Comparison of ENCODE assay signal across 8 cellular contexts in the genomic region with DNA sequence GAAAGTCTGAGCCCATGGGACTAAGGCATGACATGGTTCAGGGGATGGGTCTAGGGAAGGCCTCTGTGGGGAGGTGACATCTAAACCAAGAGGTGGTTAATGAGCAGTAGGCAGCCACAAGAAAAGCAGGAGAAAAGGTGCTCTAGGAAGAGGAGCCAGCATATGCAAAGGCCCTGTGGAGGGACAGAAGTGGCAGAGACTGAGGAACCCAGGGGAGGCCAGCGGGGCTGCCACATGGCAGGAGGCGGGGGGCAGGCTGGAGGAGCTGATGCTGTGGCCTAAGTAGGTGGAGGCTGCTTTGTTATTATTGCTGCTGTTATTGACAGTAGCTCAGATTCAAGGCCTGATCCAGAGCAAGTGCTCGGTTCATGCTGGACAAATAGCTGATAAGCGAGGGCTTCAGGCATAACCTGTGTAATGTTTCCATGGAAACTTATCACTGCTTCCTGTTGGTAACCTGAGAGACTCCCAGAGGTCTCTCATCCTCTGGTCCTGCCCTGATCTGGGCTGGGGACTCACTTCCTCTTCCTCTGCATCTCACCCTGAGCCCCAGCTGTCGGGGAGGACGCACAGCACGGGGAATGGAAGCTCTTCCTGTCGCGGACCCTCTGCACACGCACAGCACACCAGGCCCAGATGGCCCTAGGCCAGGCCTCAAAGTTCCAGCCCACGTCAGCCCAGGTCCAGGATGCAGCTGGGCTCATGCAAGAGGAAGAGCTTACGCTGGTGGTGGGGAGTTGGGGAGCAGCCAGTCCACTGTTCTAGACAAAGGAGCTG.
DNase-seq lines count a peak whose midpoint lies in the region; ATAC-seq, FAIRE-seq and TF ChIP-seq lines count a peak whose summit lies in the region.

No MANE protein-coding gene starts in this region.

- ATAC-seq in GM19468 (IDR thresholded peaks at IDR 0.05; ENCODE audit: extremely low read depth, unreplicated experiment) = peak; percentile 58
- peak; percentile 43 for ATAC-seq in central memory CD8-positive, alpha-beta T cell (replicated peaks; ENCODE audit: extremely low read depth, poor library complexity, severe bottlenecking)
- peak in 3 of 4 donors; percentile 51 to 58 (median 53) for ATAC-seq in pancreas
- ATAC-seq in HG02571 (IDR thresholded peaks at IDR 0.05; ENCODE audit: unreplicated experiment) = no peak
- no peak for ATAC-seq in HG03469 (IDR thresholded peaks at IDR 0.05; ENCODE audit: unreplicated experiment)

- H2AFZ ChIP-seq in GM23248 = no peak overlapping the region

- DNase-seq in COR-L47 (lab: John Stamatoyannopoulos, UW) (peak; percentile 61), NCI-H1694 treated with DMSO at 0.1 percent for 48 hours (lab: John Stamatoyannopoulos, UW) (peak; percentile 60), pancreas (peak in 2 of 6 donors; percentile 16 to 37), GM23248 (no peak)
- DNase-seq in central memory CD8-positive, alpha-beta T cell (ENCODE audit: low spot score in 2 of 2) = no peak

- H3K27me3 ChIP-seq in pancreas = no peaks in the 10 kb centered on the region
- H3K27me3 ChIP-seq in GM23248 (replicated peaks; ENCODE audit: insufficient read depth) = no peaks in the 10 kb centered on the region; the same call in 1 of the 2 replicates

- H3K36me3 Mint-ChIP-seq in central memory CD8-positive, alpha-beta T cell (ENCODE audit: insufficient read depth) = no peaks in the 10 kb centered on the region

- no peak overlapping the region for H3K9ac ChIP-seq in GM23248

- H3K9me3 ChIP-seq in pancreas (no peaks in the 10 kb centered on the region), GM23248 (ENCODE audit: low read depth) (no peaks in the 10 kb centered on the region)

- H3K4me3 ChIP-seq in pancreas = no peak overlapping the region
- H3K4me3 ChIP-seq in GM23248 = no peak overlapping the region

- FAIRE-seq in pancreas (lab: Jason Lieb, UNC) = no peak

- H3K4me1 Mint-ChIP-seq in central memory CD8-positive, alpha-beta T cell = peaks cover 12% of the 10 kb centered on the region

- no peak overlapping the region for H3K4me3 Mint-ChIP-seq in central memory CD8-positive, alpha-beta T cell

- H3K27ac ChIP-seq in pancreas = no peak overlapping the region
- no peak overlapping the region for H3K27ac ChIP-seq in GM23248

- H3K79me2 ChIP-seq in GM23248 (ENCODE audit: insufficient read depth) = no peaks in the 10 kb centered on the region

- TF ChIP-seq CTCF in pancreas (IDR thresholded peaks at IDR 0.05) = no peak

- H3K9me2 ChIP-seq in GM23248 (ENCODE audit: insufficient read depth) = no peaks in the 10 kb centered on the region

- H3K27me3 Mint-ChIP-seq in central memory CD8-positive, alpha-beta T cell = peaks cover 3% of the 10 kb centered on the region

- peaks cover 0 to 9% (median 3%) of the 10 kb centered on the region in 3 donors for H3K4me1 ChIP-seq in pancreas
- H3K4me1 ChIP-seq in GM23248 (ENCODE audit: insufficient read depth) = peaks cover 30% of the 10 kb centered on the region

- peak overlapping the region; percentile 26 for H3K27ac Mint-ChIP-seq in central memory CD8-positive, alpha-beta T cell (ENCODE audit: low read depth)

- H4K20me1 ChIP-seq in GM23248 (ENCODE audit: insufficient read depth) = no peaks in the 10 kb centered on the region

- 72 to 80% methylated on average over 12 of the region's 12 CpGs for WGBS in pancreas, 2 donors
- WGBS in GM23248 (ENCODE audit: low coverage in 1 of 2, low lambda C conversion rate in 2 of 2, missing lambda C conversion rate in 2 of 2), 2 experiments = 74 to 86% methylated on average over 11 to 12 of the region's 12 CpGs

- H3K9me3 Mint-ChIP-seq in central memory CD8-positive, alpha-beta T cell = no peaks in the 10 kb centered on the region

- no peak overlapping the region for H3K4me2 ChIP-seq in GM23248 (ENCODE audit: unreplicated experiment)

- H3K36me3 ChIP-seq in pancreas (no peaks in the 10 kb centered on the region), GM23248 (ENCODE audit: low read depth) (no peaks in the 10 kb centered on the region)

- intact Hi-C loops in pancreas (cut with DNase I) = no loop called here

- peaks cover 18% of the 10 kb centered on the region; the same call in 1 of the 2 replicates for H3F3A ChIP-seq in GM23248 (ENCODE audit: insufficient read depth)

- in situ Hi-C loops in GM23248 (cut with MboI) = no loop called here

Comparison
In these comparisons a context has a peak if more than half of its experiments do, and no peak if none do; other contexts are left out.
1. DNase-seq: peak in COR-L47 (single experiment) and NCI-H1694 treated with DMSO at 0.1 percent for 48 hours (single experiment); none in central memory CD8-positive, alpha-beta T cell (0 of 2) and GM23248 (single experiment).
2. ATAC-seq: peak in GM19468 (single experiment), central memory CD8-positive, alpha-beta T cell (single experiment) and pancreas (3 of 4); none in HG02571 (single experiment) and HG03469 (single experiment).